ENCODE assay signal across 23 cellular contexts in genomic region chr3:189625566-189625965, GRCh38.
"Had no signal": no experiment of that assay in that cellular context is flagged by ENCODE, and none has a peak within 500 bp of the region (broad histone marks: within the 10 kb centered on the region; RNA-seq: fewer than 3 reads in every experiment).

No MANE protein-coding gene starts in this region.

- H3K4me1 ChIP-seq: sigmoid colon had no signal

- ATAC-seq: activated CD8-positive, alpha-beta T cell treated with anti-CD3 and anti-CD28 coated beads for 36 hours; left lung; upper lobe of right lung had no signal

- H3K36me3 Mint-ChIP-seq: activated naive CD4-positive, alpha-beta T cell treated with anti-CD3 and anti-CD28 coated beads, Interleukin-2, amount 10 ng/mL, durations not matched to agents 7 days and 5 days; naive B cell had no signal

- H3K9me3 ChIP-seq: left lung, sigmoid colon, upper lobe of right lung had no signal

- H3K27ac Mint-ChIP-seq: activated B cell treated with CpG ODN at 0.5 μM for 24 hours; activated CD8-positive, alpha-beta T cell treated with anti-CD3 and anti-CD28 coated beads for 36 hours; activated naive CD4-positive, alpha-beta T cell treated with anti-CD3 and anti-CD28 coated beads, Interleukin-2, amount 10 ng/mL, durations not matched to agents 7 days and 5 days; activated T-cell treated with anti-CD3 and anti-CD28 coated beads, Interleukin-2, amount 50 U/mL, for 24 hours; naive B cell had no signal

- H3K27ac ChIP-seq: brain microvascular endothelial cell, dorsolateral prefrontal cortex, epithelial cell of prostate, left lung, sigmoid colon, upper lobe of right lung had no signal

- H3K4me1 Mint-ChIP-seq: naive B cell had no signal

- H3K27me3 ChIP-seq: brain microvascular endothelial cell, left lung, sigmoid colon, upper lobe of right lung had no signal

- DNase-seq: activated B cell treated with CpG ODN at 0.5 μM for 24 hours; activated CD4-positive, alpha-beta T cell treated with anti-CD3 and anti-CD28 coated beads for 48 hours; activated CD8-positive, alpha-beta T cell treated with anti-CD3 and anti-CD28 coated beads for 36 hours; activated effector memory CD4-positive, alpha-beta T cell treated with Interleukin-2 at 50 U/mL for 16 hours; activated naive CD4-positive, alpha-beta T cell treated with anti-CD3 and anti-CD28 coated beads, Interleukin-2, amount 10 ng/mL, durations not matched to agents 7 days and 5 days; activated T-cell treated with anti-CD3 and anti-CD28 coated beads, Interleukin-2, amount 50 U/mL, for 24 hours; aorta; brain microvascular endothelial cell; central memory CD4-positive, alpha-beta T cell; dorsolateral prefrontal cortex; foreskin fibroblast; hypothalamus; left lung; mammary epithelial cell; naive B cell; sigmoid colon; stimulated activated CD8-positive, alpha-beta memory T cell treated with anti-CD3 and anti-CD28 coated beads, Interleukin-4, amount 100 ng/mL, for 48 hours; stimulated activated naive CD4-positive, alpha-beta T cell; T-helper 1 cell; T-helper 9 cell; upper lobe of right lung had no signal

- H3K4me3 Mint-ChIP-seq: activated B cell treated with CpG ODN at 0.5 μM for 24 hours; activated CD8-positive, alpha-beta T cell treated with anti-CD3 and anti-CD28 coated beads for 36 hours; activated naive CD4-positive, alpha-beta T cell treated with anti-CD3 and anti-CD28 coated beads, Interleukin-2, amount 10 ng/mL, durations not matched to agents 7 days and 5 days; activated T-cell treated with anti-CD3 and anti-CD28 coated beads, Interleukin-2, amount 50 U/mL, for 24 hours; naive B cell had no signal

- H3K27me3 Mint-ChIP-seq: activated B cell treated with CpG ODN at 0.5 μM for 24 hours; activated CD8-positive, alpha-beta T cell treated with anti-CD3 and anti-CD28 coated beads for 36 hours; activated naive CD4-positive, alpha-beta T cell treated with anti-CD3 and anti-CD28 coated beads, Interleukin-2, amount 10 ng/mL, durations not matched to agents 7 days and 5 days; naive B cell had no signal

- FAIRE-seq: colon had no signal

- H3K4me3 ChIP-seq: dorsolateral prefrontal cortex, left lung, sigmoid colon, upper lobe of right lung had no signal

- H3K36me3 ChIP-seq: brain microvascular endothelial cell, left lung, sigmoid colon, upper lobe of right lung had no signal

- H3K9me3 Mint-ChIP-seq: activated B cell treated with CpG ODN at 0.5 μM for 24 hours; activated CD8-positive, alpha-beta T cell treated with anti-CD3 and anti-CD28 coated beads for 36 hours; activated naive CD4-positive, alpha-beta T cell treated with anti-CD3 and anti-CD28 coated beads, Interleukin-2, amount 10 ng/mL, durations not matched to agents 7 days and 5 days; activated T-cell treated with anti-CD3 and anti-CD28 coated beads, Interleukin-2, amount 50 U/mL, for 24 hours had no signal
